1 cellular context compared by ENCODE assay signal in the genomic region with DNA sequence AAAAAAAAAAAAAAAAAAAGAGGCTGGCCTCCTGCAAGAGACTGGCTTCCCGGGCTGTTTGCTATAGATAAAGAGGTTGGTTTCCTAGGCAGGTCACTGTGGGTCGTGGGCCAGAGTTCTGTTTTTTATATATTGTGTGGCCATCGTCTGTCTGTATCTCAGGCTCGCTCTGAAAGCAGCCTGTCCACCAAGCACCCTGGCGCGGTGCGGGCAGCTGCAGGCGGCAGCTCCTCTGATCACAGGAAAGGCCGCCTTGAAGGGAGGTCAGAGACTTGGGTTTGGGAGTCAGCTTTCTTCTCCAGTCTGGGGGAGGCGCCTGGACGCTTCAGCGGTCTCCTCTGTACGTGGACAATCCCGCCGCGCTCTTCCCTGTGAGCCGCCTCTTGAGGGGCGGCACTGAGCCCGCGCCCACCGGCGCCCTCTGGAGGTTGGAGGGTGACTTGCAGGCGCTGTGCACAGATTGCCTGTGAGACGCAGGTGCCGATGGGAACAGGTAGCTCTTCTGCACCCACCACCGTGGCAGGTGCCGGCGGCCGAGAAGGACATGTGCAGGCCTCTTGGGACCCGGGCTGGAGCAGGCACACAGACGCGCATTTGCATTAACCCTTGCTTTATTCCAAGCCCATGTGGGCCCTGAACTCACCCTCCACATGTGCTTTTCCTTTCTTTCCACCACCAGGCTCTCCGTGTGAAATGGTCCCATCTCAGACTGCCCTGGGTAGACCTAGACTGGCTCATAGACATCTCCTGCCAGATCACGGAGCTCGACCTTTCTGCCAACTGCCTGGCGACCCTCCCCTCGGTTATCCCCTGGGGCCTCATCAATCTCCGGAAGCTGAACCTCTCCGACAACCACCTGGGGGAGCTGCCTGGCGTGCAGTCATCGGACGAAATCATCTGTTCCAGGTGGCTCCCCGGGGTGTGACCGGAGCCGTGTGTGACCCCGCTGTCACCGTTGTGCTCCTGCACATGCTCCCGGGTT.
TF ChIP-seq lines count a peak whose summit lies in the region.

No MANE protein-coding gene starts in this region.

TF ChIP-seq in HepG2, 621 proteins besides CTCF, POLR2A, EP300 and RAD21 (continued from another document and continues in another):
- TF ChIP-seq HNF1A (IDR thresholded peaks at IDR 0.05; ENCODE audit: low read depth), result no peak
- no peak for TF ChIP-seq HNF1A (CRISPR knock-in tag; IDR thresholded peaks at IDR 0.05; ENCODE audit: borderline replicate concordance)
- TF ChIP-seq ZNF766 (CRISPR knock-in tag; IDR thresholded peaks at IDR 0.05; ENCODE audit: borderline replicate concordance), result no peak
- TF ChIP-seq ZKSCAN5 (CRISPR knock-in tag; IDR thresholded peaks at IDR 0.05), result no peak
- TF ChIP-seq THAP11 (CRISPR knock-in tag; IDR thresholded peaks at IDR 0.05), result peak; percentile 58
- TF ChIP-seq, protein P1, sequence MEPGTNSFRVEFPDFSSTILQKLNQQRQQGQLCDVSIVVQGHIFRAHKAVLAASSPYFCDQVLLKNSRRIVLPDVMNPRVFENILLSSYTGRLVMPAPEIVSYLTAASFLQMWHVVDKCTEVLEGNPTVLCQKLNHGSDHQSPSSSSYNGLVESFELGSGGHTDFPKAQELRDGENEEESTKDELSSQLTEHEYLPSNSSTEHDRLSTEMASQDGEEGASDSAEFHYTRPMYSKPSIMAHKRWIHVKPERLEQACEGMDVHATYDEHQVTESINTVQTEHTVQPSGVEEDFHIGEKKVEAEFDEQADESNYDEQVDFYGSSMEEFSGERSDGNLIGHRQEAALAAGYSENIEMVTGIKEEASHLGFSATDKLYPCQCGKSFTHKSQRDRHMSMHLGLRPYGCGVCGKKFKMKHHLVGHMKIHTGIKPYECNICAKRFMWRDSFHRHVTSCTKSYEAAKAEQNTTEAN (CRISPR knock-in tag; conservative IDR thresholded peaks at IDR 0.05), result no peak
- TF ChIP-seq HOXA9 (CRISPR knock-in tag; IDR thresholded peaks at IDR 0.05; ENCODE audit: borderline replicate concordance), result no peak
- TF ChIP-seq ZNF564 (CRISPR knock-in tag; IDR thresholded peaks at IDR 0.05), result 0 out of 2 replicates have a peak, but pooled peaks have one; percentile 19
- TF ChIP-seq ZNF615 (CRISPR knock-in tag; IDR thresholded peaks at IDR 0.05; ENCODE audit: borderline replicate concordance), result no peak
- TF ChIP-seq, protein P2, sequence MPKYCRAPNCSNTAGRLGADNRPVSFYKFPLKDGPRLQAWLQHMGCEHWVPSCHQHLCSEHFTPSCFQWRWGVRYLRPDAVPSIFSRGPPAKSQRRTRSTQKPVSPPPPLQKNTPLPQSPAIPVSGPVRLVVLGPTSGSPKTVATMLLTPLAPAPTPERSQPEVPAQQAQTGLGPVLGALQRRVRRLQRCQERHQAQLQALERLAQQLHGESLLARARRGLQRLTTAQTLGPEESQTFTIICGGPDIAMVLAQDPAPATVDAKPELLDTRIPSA (CRISPR knock-in tag; IDR thresholded peaks at IDR 0.05; ENCODE audit: borderline replicate concordance), result no peak
- no peak for TF ChIP-seq STAT5B (CRISPR knock-in tag; IDR thresholded peaks at IDR 0.05)
- TF ChIP-seq SRF (IDR thresholded peaks at IDR 0.05; ENCODE audit: low read depth, low read length), result no peak
- TF ChIP-seq, protein P3, sequence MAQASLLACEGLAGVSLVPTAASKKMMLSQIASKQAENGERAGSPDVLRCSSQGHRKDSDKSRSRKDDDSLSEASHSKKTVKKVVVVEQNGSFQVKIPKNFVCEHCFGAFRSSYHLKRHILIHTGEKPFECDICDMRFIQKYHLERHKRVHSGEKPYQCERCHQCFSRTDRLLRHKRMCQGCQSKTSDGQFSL (CRISPR knock-in tag; IDR thresholded peaks at IDR 0.05), result no peak
- TF ChIP-seq HOXA7 (CRISPR knock-in tag; IDR thresholded peaks at IDR 0.05), result no peak
- peak; percentile 71; the same call in 1 of the 2 replicates for TF ChIP-seq ZNF567 (CRISPR knock-in tag; IDR thresholded peaks at IDR 0.05; ENCODE audit: borderline replicate concordance)
- no peak for TF ChIP-seq ZNF674 (CRISPR knock-in tag; IDR thresholded peaks at IDR 0.05; ENCODE audit: low read depth)
- TF ChIP-seq ZNF569 (CRISPR knock-in tag; IDR thresholded peaks at IDR 0.05; ENCODE audit: borderline replicate concordance), result no peak
- TF ChIP-seq, protein P4, sequence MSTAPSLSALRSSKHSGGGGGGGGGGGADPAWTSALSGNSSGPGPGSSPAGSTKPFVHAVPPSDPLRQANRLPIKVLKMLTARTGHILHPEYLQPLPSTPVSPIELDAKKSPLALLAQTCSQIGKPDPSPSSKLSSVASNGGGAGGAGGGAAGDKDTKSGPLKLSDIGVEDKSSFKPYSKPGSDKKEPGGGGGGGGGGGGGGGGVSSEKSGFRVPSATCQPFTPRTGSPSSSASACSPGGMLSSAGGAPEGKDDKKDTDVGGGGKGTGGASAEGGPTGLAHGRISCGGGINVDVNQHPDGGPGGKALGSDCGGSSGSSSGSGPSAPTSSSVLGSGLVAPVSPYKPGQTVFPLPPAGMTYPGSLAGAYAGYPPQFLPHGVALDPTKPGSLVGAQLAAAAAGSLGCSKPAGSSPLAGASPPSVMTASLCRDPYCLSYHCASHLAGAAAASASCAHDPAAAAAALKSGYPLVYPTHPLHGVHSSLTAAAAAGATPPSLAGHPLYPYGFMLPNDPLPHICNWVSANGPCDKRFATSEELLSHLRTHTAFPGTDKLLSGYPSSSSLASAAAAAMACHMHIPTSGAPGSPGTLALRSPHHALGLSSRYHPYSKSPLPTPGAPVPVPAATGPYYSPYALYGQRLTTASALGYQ (CRISPR knock-in tag; IDR thresholded peaks at IDR 0.05), result no peak
- no peak for TF ChIP-seq RERE (CRISPR knock-in tag; IDR thresholded peaks at IDR 0.05; ENCODE audit: low read depth)
- TF ChIP-seq GATAD1 (CRISPR knock-in tag; IDR thresholded peaks at IDR 0.05), result peak; percentile 51
- TF ChIP-seq, protein P5, sequence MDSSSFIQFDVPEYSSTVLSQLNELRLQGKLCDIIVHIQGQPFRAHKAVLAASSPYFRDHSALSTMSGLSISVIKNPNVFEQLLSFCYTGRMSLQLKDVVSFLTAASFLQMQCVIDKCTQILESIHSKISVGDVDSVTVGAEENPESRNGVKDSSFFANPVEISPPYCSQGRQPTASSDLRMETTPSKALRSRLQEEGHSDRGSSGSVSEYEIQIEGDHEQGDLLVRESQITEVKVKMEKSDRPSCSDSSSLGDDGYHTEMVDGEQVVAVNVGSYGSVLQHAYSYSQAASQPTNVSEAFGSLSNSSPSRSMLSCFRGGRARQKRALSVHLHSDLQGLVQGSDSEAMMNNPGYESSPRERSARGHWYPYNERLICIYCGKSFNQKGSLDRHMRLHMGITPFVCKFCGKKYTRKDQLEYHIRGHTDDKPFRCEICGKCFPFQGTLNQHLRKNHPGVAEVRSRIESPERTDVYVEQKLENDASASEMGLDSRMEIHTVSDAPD (CRISPR knock-in tag; IDR thresholded peaks at IDR 0.05), result no peak
- TF ChIP-seq SP5 (CRISPR knock-in tag; IDR thresholded peaks at IDR 0.05; ENCODE audit: borderline replicate concordance, low read depth), result no peak
- TF ChIP-seq SOX13 (IDR thresholded peaks at IDR 0.05), result no peak
- no peak for TF ChIP-seq SOX13 (CRISPR knock-in tag; conservative IDR thresholded peaks at IDR 0.05 in 1 of 2, IDR thresholded peaks at IDR 0.05 in 1 of 2)
- TF ChIP-seq HINFP (CRISPR knock-in tag; IDR thresholded peaks at IDR 0.05; ENCODE audit: low read depth), result no peak
- peak; percentile 38; the same call in 1 of the 2 replicates for TF ChIP-seq ATF2 (CRISPR knock-in tag; IDR thresholded peaks at IDR 0.05)
- TF ChIP-seq ADNP (CRISPR knock-in tag; IDR thresholded peaks at IDR 0.05), result no peak
- peak; percentile 97 for TF ChIP-seq XRCC5 (optimal IDR thresholded peaks at IDR 0.05; ENCODE audit: low read length)
- TF ChIP-seq ZNF768 (CRISPR knock-in tag; IDR thresholded peaks at IDR 0.05), result peak; percentile 60; the same call in 1 of the 2 replicates
- TF ChIP-seq ZBTB7B (CRISPR knock-in tag; IDR thresholded peaks at IDR 0.05), result peak; percentile 38
- TF ChIP-seq, protein P6, sequence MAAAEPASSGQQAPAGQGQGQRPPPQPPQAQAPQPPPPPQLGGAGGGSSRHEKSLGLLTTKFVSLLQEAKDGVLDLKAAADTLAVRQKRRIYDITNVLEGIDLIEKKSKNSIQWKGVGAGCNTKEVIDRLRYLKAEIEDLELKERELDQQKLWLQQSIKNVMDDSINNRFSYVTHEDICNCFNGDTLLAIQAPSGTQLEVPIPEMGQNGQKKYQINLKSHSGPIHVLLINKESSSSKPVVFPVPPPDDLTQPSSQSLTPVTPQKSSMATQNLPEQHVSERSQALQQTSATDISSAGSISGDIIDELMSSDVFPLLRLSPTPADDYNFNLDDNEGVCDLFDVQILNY (CRISPR knock-in tag; conservative IDR thresholded peaks at IDR 0.05), result no peak
- TF ChIP-seq ZNF121 (CRISPR knock-in tag; IDR thresholded peaks at IDR 0.05), result no peak
- no peak for TF ChIP-seq PHF20 (CRISPR knock-in tag; IDR thresholded peaks at IDR 0.05)
- peak; percentile 26; the same call in 1 of the 2 replicates for TF ChIP-seq ZNF331 (CRISPR knock-in tag; IDR thresholded peaks at IDR 0.05)
